4 cellular contexts compared by ENCODE assay signal in the genomic region with DNA sequence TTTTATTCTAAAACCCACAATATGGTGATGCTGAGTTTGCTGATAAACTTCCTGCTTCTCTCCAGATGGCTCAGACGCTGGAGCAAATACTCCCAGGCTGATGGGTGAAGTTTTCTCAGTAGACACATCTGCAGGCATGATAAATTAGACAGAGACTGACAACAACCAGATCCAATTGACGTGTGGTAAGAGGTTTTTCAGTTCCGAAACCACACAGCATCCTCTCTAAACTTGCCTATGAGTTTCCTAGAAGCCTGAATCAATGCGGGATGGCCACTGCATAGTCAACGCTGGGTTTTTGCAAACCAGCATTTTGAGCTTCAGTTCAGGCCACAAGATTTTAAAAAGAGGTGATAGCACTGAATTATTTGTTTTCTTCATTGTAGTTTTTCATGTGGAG.
"Had no signal": no experiment of that assay in that cellular context is flagged by ENCODE, and none has a peak within 500 bp of the region (broad histone marks: within the 10 kb centered on the region; RNA-seq: fewer than 3 reads in every experiment).

No MANE protein-coding gene starts in this region.

- H3K4me3 ChIP-seq: GM23338 had no signal

- H2AFZ ChIP-seq: GM23338 had no signal

- DNase-seq: H9, HCEC 1CT, IMR-90 had no signal

- H3K4me2 ChIP-seq: GM23338 had no signal
